ENCODE assay signal across 1 cellular context in genomic region chr17:27451906-27452305, GRCh38.
TF ChIP-seq lines count a peak whose summit lies in the region.

No MANE protein-coding gene starts in this region.

TF ChIP-seq in IMR-90, 13 proteins besides CTCF, POLR2A, EP300 and RAD21:
- TF ChIP-seq MAZ (IDR thresholded peaks at IDR 0.05; ENCODE audit: borderline replicate concordance, low read depth, low read length) (no peak), ELK1 (IDR thresholded peaks at IDR 0.05; ENCODE audit: borderline replicate concordance, low read depth, low read length) (no peak), RFX5 (IDR thresholded peaks at IDR 0.05; ENCODE audit: low read depth, low read length) (no peak), CEBPB (IDR thresholded peaks at IDR 0.05; ENCODE audit: low read depth, low read length) (no peak)
